ENCODE assay signal across 13 cellular contexts in the genomic region with DNA sequence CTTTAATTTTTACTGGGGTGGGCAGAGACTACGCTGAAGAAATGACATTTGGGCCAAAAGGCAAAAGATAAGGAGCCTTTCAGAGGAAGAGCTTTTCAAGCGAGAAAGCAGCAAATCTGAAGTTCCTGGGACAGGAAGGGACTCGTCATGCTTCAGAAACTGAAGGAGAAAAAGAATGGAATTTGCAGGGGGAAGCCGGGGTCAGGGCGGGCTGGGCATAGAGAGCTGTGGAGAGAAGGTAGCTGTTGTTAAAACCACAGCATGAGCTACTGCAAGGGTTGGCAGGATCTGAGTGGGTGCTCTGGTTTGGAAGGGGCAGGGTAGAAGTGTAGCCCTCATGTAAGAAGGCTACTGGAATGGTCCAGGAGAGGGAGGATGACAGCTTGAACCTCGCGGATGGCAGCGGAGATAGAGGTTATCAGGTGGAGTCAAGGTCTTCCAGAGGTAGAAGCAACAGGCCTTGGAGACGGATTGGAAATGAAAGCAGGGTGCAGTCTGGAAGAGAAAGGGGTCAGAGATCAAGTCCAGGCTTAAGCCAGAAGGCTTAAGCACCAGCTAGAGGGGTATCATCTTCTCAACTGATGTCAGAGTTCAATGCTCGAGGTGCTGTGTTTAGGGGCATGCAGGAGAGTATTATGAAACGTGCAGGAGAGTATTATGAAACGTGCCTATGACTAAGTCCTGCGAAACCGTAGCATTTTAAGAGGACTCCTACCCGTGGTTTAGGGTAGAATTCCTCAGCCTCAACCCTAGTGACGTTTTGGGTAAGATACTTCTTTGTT. TPM values are rescaled to one million over a fixed set of nuclear protein-coding genes. Genes with fewer than 3 reads are reported as not detected.
A peak's percentile ranks its signal among the peaks of the same experiment; 100 is the strongest.
DNase-seq lines count a peak whose midpoint lies in the region; ATAC-seq and TF ChIP-seq lines count a peak whose summit lies in the region.
"Had no signal": no experiment of that assay in that cellular context is flagged by ENCODE, and none has a peak within 500 bp of the region (broad histone marks: within the 10 kb centered on the region; RNA-seq: fewer than 3 reads in every experiment).

No MANE protein-coding gene starts in this region.

- peaks cover 66% of the 10 kb centered on the region for H3K4me1 Mint-ChIP-seq in mesothelial cell of epicardium

- in situ Hi-C loops in ACHN (cut with HindIII; ENCODE audit: low pct_ligation_motif_present, low pct_unique_long_range_greater_than_20kb, low sequenced_read_pairs), result no loop called here

- peak overlapping the region; percentile 5 for H3K4me3 Mint-ChIP-seq in mesothelial cell of epicardium
- H3K4me3 Mint-ChIP-seq: activated T-helper 1 cell treated with anti-CD3 and anti-CD28 coated beads, Interleukin-12 subunit alpha, Interleukin-12 subunit beta, Interleukin-2, Interleukin-4 antibody, amounts not matched to agents 30 ng/mL and 10 ng/mL and 1 ng/mL, durations not matched to agents 14 hours and 24 hours and 36 hours; B cell; T-helper 1 cell treated with Interleukin-12 subunit alpha and Interleukin-12 subunit beta and Interleukin-4 antibody, amounts not matched to agents 30 μg/mL and 1 μg/mL, for 36 hours had no signal

- DNase-seq in ACHN (peak; percentile 49), NOMO-1 treated with DMSO at 0.1 percent for 48 hours (lab: John Stamatoyannopoulos, UW; ENCODE audit: unreplicated experiment) (peak; percentile 74), mesothelial cell of epicardium (ENCODE audit: low spot score in 2 of 2, unreplicated experiment in 2 of 2) (no peak), HuH-7 (ENCODE audit: low spot score) (no peak)
- DNase-seq: NCI-H2029 treated with DMSO at 0.1 percent for 48 hours, posterior cingulate gyrus had no signal

- H3K27ac ChIP-seq in duodenal mucosa (ENCODE audit: low read depth, low read length), result peak overlapping the region; percentile 13

- H3K4me3 ChIP-seq in duodenal mucosa (ENCODE audit: low read depth in 1 of 2, low read length in 2 of 2), result no peak overlapping the region

- H3K27ac Mint-ChIP-seq in mesothelial cell of epicardium, result peak overlapping the region; percentile 93
- H3K27ac Mint-ChIP-seq: activated T-helper 1 cell treated with anti-CD3 and anti-CD28 coated beads, Interleukin-12 subunit alpha, Interleukin-12 subunit beta, Interleukin-2, Interleukin-4 antibody, amounts not matched to agents 30 ng/mL and 10 ng/mL and 1 ng/mL, durations not matched to agents 14 hours and 24 hours and 36 hours; B cell; T-helper 1 cell treated with Interleukin-12 subunit alpha and Interleukin-12 subunit beta and Interleukin-4 antibody, amounts not matched to agents 30 μg/mL and 1 μg/mL, for 36 hours had no signal

- no peaks in the 10 kb centered on the region for H3K36me3 ChIP-seq in duodenal mucosa (ENCODE audit: control insufficient read depth in 1 of 2, insufficient read depth in 2 of 2, low read length in 2 of 2)

- H3K36me3 Mint-ChIP-seq in mesothelial cell of epicardium, result no peaks in the 10 kb centered on the region

- peaks cover 41 to 58% of the 10 kb centered on the region in 2 donors for H3K4me1 ChIP-seq in duodenal mucosa (ENCODE audit: control insufficient read depth in 1 of 2, insufficient read depth in 2 of 2, low read length in 2 of 2)

- H3K9me3 ChIP-seq in duodenal mucosa (ENCODE audit: control insufficient read depth in 1 of 2, low read length in 2 of 2), result no peaks in the 10 kb centered on the region

- H3K27me3 Mint-ChIP-seq in mesothelial cell of epicardium (ENCODE audit: low read depth), result no peaks in the 10 kb centered on the region
- H3K27me3 Mint-ChIP-seq: B cell had no signal

- no peak for TF ChIP-seq CTCF in mesothelial cell of epicardium (IDR thresholded peaks at IDR 0.05; ENCODE audit: unreplicated experiment)

- H3K27me3 ChIP-seq in duodenal mucosa (ENCODE audit: control insufficient read depth in 1 of 2, insufficient read depth in 2 of 2, low read length in 2 of 2), result no peaks in the 10 kb centered on the region

- no peak overlapping the region for H3K9ac ChIP-seq in duodenal mucosa (ENCODE audit: low read depth in 1 of 2, low read length in 2 of 2)

- H3K9me3 Mint-ChIP-seq in mesothelial cell of epicardium, result no peaks in the 10 kb centered on the region
- H3K9me3 Mint-ChIP-seq: activated T-helper 1 cell treated with anti-CD3 and anti-CD28 coated beads, Interleukin-12 subunit alpha, Interleukin-12 subunit beta, Interleukin-2, Interleukin-4 antibody, amounts not matched to agents 30 ng/mL and 10 ng/mL and 1 ng/mL, durations not matched to agents 14 hours and 24 hours and 36 hours; T-helper 1 cell treated with Interleukin-12 subunit alpha and Interleukin-12 subunit beta and Interleukin-4 antibody, amounts not matched to agents 30 μg/mL and 1 μg/mL, for 36 hours had no signal

- ATAC-seq in GM21737 (IDR thresholded peaks at IDR 0.05; ENCODE audit: unreplicated experiment) (no peak), HG03565 (IDR thresholded peaks at IDR 0.05; ENCODE audit: unreplicated experiment) (no peak), GM21360 (IDR thresholded peaks at IDR 0.05; ENCODE audit: unreplicated experiment) (no peak)

RNA-seq across cellular contexts. Expression of a gene that starts 18.9 kb away (rescaled TPM):
- 14.0 to 18.5 TPM (median 14.1 TPM) in 3 replicates for total RNA-seq in mesothelial cell of epicardium

Comparison
In these comparisons a context has a peak if more than half of its experiments do, and no peak if none do; other contexts are left out.
1. DNase-seq: peak in ACHN (single experiment) and NOMO-1 treated with DMSO at 0.1 percent for 48 hours (single experiment); none in mesothelial cell of epicardium (0 of 2) and HuH-7 (single experiment).